ENCODE assay signal across 8 cellular contexts in genomic region chr6:52574709-52575489, GRCh38. TPM values are rescaled to one million over a fixed set of nuclear protein-coding genes. Genes with fewer than 3 reads are reported as not detected.
A peak's percentile ranks its signal among the peaks of the same experiment; 100 is the strongest.
DNase-seq lines count a peak whose midpoint lies in the region; ATAC-seq, FAIRE-seq and TF ChIP-seq lines count a peak whose summit lies in the region.

No MANE protein-coding gene starts in this region.

- H3K79me2 ChIP-seq in GM12878 (ENCODE audit: control insufficient read depth, insufficient read depth, low read length), result peaks cover 56% of the 10 kb centered on the region

- FAIRE-seq in GM12878 (lab: Jason Lieb, UNC), result no peak

- ATAC-seq in GM19035 (IDR thresholded peaks at IDR 0.05; ENCODE audit: unreplicated experiment) (peak; percentile 39), HG03095 (IDR thresholded peaks at IDR 0.05; ENCODE audit: unreplicated experiment) (peak; percentile 41), GM12878 (peak; percentile 66), memory B cell (ENCODE audit: low read depth) (peak; percentile 25)
- ATAC-seq in stimulated activated naive CD8-positive, alpha-beta T cell treated with anti-CD3 and anti-CD28 coated beads, Interleukin-15, Interleukin-2, amounts not matched to agents 100 U/mL and 50 U/mL, for 24 hours, result peak; percentile 44

- no peaks in the 10 kb centered on the region for H3K9me3 ChIP-seq in GM12878 (replicated peaks; ENCODE audit: control insufficient read depth, insufficient read depth, low read length)

- 0 out of 4 replicates have a peak, but pooled peaks of 1 of the 2 experiments have one; percentile 15 for TF ChIP-seq EP300 in GM12878 (IDR thresholded peaks at IDR 0.05; ENCODE audit: borderline replicate concordance in 1 of 2, control insufficient read depth in 1 of 2, low read depth in 2 of 2, low read length in 2 of 2)

- no peaks in the 10 kb centered on the region for H3K27me3 ChIP-seq in GM12878 (replicated peaks in 1 of 2; ENCODE audit: control insufficient read depth in 2 of 2, insufficient read depth in 2 of 2, low read length in 1 of 2)

- no peak for TF ChIP-seq CTCF in GM12878 (IDR thresholded peaks at IDR 0.05 in 2 of 3, conservative IDR thresholded peaks at IDR 0.05 in 1 of 3; ENCODE audit: control insufficient read depth in 2 of 3, extremely low read depth in 1 of 3, insufficient read depth in 1 of 3, low read depth in 3 of 3, low read length in 3 of 3)

- no peak for TF ChIP-seq RAD21 in GM12878 (IDR thresholded peaks at IDR 0.05; ENCODE audit: insufficient read depth, low read depth, low read length)

- peak overlapping the region; percentile 46 for H3K9ac ChIP-seq in GM12878 (ENCODE audit: control insufficient read depth, insufficient read depth, low read length)

- H3K9me3 Mint-ChIP-seq in memory B cell, result no peaks in the 10 kb centered on the region

- H3K27ac ChIP-seq in GM12878 (ENCODE audit: control insufficient read depth, insufficient read depth), result peak overlapping the region; percentile 56

- H3K4me1 Mint-ChIP-seq in memory B cell, result peaks cover 39% of the 10 kb centered on the region

- RAD21 ChIA-PET in GM12878 (lab: Charles Lee; ENCODE audit: unreplicated experiment), result interaction anchor here (0.7 to 2.7 kb wide), 12 partner anchors 22 to 290 kb away, joined by 3 to 21 read pairs (median 6); partner anchors contain the start of gene EFHC1

- WGBS in GM12878 (ENCODE audit: insufficient coverage, insufficient replicate concordance, low lambda C conversion rate, missing lambda C conversion rate), result 11% methylated on average over 13 of the region's 13 CpGs

- peak overlapping the region; percentile 88 for H3K4me3 Mint-ChIP-seq in memory B cell

- BruUV-seq in GM12878 (replicated peaks; lab: Mats Ljungman, UMichigan), result no TSS peak

- peak overlapping the region; percentile 89 for H3K27ac Mint-ChIP-seq in memory B cell

- intact Hi-C loops in GM12878 (cut with micrococcal nuclease; ENCODE audit: unreplicated experiment), result loop anchor here (1.0 kb wide), 1 partner anchor 88 kb away; no protein-coding TSS in a partner anchor

- H3K4me3 ChIP-seq in GM12878, result peak overlapping the region; percentile 76

- no peaks in the 10 kb centered on the region; a peak in 1 of 4 replicates for H3K36me3 ChIP-seq in GM12878 (ENCODE audit: control insufficient read depth in 2 of 2, insufficient read depth in 2 of 2, low read length in 1 of 2)

- DNase-seq in T-helper 1 cell (peak in 4 of 5 donors; percentile 40 to 81 (median 45)), GM12878 (ENCODE audit: low read depth, low spot score) (peak; percentile 36), memory B cell (ENCODE audit: low spot score in 2 of 2) (peak in 1 of 2 donors; percentile 27), NCI-H187 treated with DMSO at 0.1 percent for 48 hours (lab: John Stamatoyannopoulos, UW) (no peak), NCI-H748 treated with DMSO at 0.1 percent for 48 hours (lab: John Stamatoyannopoulos, UW) (no peak)
- DNase-seq in stimulated activated naive CD8-positive, alpha-beta T cell treated with anti-CD3 and anti-CD28 coated beads, Interleukin-15, Interleukin-2, amounts not matched to agents 100 U/mL and 50 U/mL, for 24 hours, result peak; percentile 49

- SMC1A ChIA-PET in GM12878 (lab: Charles Lee; ENCODE audit: uncharacterized antibody, unreplicated experiment), result interaction anchor here (0.6 to 3.6 kb wide), 26 partner anchors 8 to 291 kb away, joined by 3 to 21 read pairs (median 4); partner anchors contain the start of genes EFHC1 and TMEM14A

- peaks cover 2% of the 10 kb centered on the region for H3K36me3 Mint-ChIP-seq in memory B cell

- H3K27me3 Mint-ChIP-seq in memory B cell, result no peaks in the 10 kb centered on the region

- TF ChIP-seq POLR2A in GM12878 (IDR thresholded peaks at IDR 0.05; ENCODE audit: low read depth, low read length), result no peak

- in situ Hi-C loops in GM12878 (cut with MboI), result loop anchor here (5.0 to 10.0 kb wide), 2 partner anchors 158 to 290 kb away; partner anchors contain the start of gene MCM3

- POLR2A ChIA-PET in GM12878 (lab: Charles Lee), result interaction anchor here (0.6 to 1.9 kb wide), 5 partner anchors 20 to 157 kb away, joined by 3 to 8 read pairs (median 3); no protein-coding TSS in a partner anchor

- peak overlapping the region; percentile 61 for H2AFZ ChIP-seq in GM12878 (ENCODE audit: control insufficient read depth, low read depth, low read length)

- H3K4me1 ChIP-seq in GM12878 (ENCODE audit: control insufficient read depth, insufficient read depth, low read length), result peaks cover 30% of the 10 kb centered on the region

- CTCF ChIA-PET in GM12878 (lab: Yijun Ruan, JAX), result interaction anchor here (0.7 to 3.8 kb wide), 18 partner anchors 8 to 264 kb away, joined by 3 to 26 read pairs (median 4); partner anchors contain the start of gene EFHC1

- H3K4me2 ChIP-seq in GM12878 (ENCODE audit: control insufficient read depth, insufficient read depth), result peak overlapping the region; percentile 91

- no peaks in the 10 kb centered on the region for H4K20me1 ChIP-seq in GM12878 (ENCODE audit: control insufficient read depth, insufficient read depth)

TF ChIP-seq in GM12878, 131 proteins besides CTCF, POLR2A, EP300 and RAD21 (continues in another document):
- TF ChIP-seq CBX3 (IDR thresholded peaks at IDR 0.05; ENCODE audit: borderline replicate concordance, low read depth) (no peak), IKZF1 (conservative IDR thresholded peaks at IDR 0.05) (0 out of 2 replicates have a peak, but pooled peaks have one; percentile 22), MXI1 (IDR thresholded peaks at IDR 0.05; ENCODE audit: low read depth, low read length) (peak; percentile 68; the same call in 1 of the 2 replicates), NKRF (conservative IDR thresholded peaks at IDR 0.05) (0 out of 2 replicates have a peak, but pooled peaks have one; percentile 9), PAX5 (IDR thresholded peaks at IDR 0.05; ENCODE audit: borderline replicate concordance, low read depth, low read length) (0 out of 2 replicates have a peak, but pooled peaks have one; percentile 15), NBN (IDR thresholded peaks at IDR 0.05) (no peak), RUNX3 (IDR thresholded peaks at IDR 0.05; ENCODE audit: low read length) (peak; percentile 93), MAX (IDR thresholded peaks at IDR 0.05; ENCODE audit: low read depth, low read length) (0 out of 2 replicates have a peak, but pooled peaks have one; percentile 65)

RNA-seq across cellular contexts. Expression of gene TRAM2, which starts 2.0 kb away (rescaled TPM):
- total RNA-seq in GM12878 (2013; cell fraction: nucleolus; rRNA removed), result 9.5 and 10.9 TPM in 2 replicates
- total RNA-seq in GM12878 (2014; rRNA removed), result 10.9 and 11.0 TPM in 2 replicates
- 7.9 and 8.2 TPM in 2 replicates for total RNA-seq in GM12878 (2014; rRNA removed; fragmentation: Illumina TruSeq; extraction: Trizol)
- total RNA-seq in GM12878 (2021), result 12.5 and 13.2 TPM in 2 replicates
- polyA plus RNA-seq in GM12878 (2011; ENCODE audit: low read depth), result 4.4 TPM
- polyA plus RNA-seq in GM12878 (2011; rRNA removed), result 4.8 and 6.8 TPM in 2 replicates
- 6.9 and 7.2 TPM in 2 replicates for polyA plus RNA-seq in GM12878 (2011; cell fraction: cytosol; rRNA removed)
- polyA plus RNA-seq in GM12878 (2011; cell fraction: nucleus; rRNA removed), result 12.2 and 13.7 TPM in 2 replicates
- 5.6 and 6.1 TPM in 2 replicates for polyA plus RNA-seq in GM12878 (2012)
- polyA plus RNA-seq in GM12878 (2014; fragmentation: Illumina TruSeq; extraction: Trizol), result 12.4 and 13.9 TPM in 2 replicates
- polyA plus RNA-seq in GM12878 (2014; fragmentation: Nextera tagmentation; extraction: Ambion mirVana), result 1 to 10 TPM; 2.5 TPM
- 10.5 and 11.1 TPM in 2 replicates for polyA plus RNA-seq in GM12878 (2014; rRNA removed)
- polyA plus RNA-seq in GM12878 (2016; fragmentation: Nextera tagmentation; extraction: Ambion mirVana), result 10 to 100 TPM; 13.9 to 15.0 TPM
- 5.0 and 5.9 TPM in 2 replicates for polyA minus RNA-seq in GM12878 (2011; rRNA and poly(A)+ RNA removed)
- 1.9 and 3.6 TPM in 2 replicates for polyA minus RNA-seq in GM12878 (2011; cell fraction: cytosol; rRNA and poly(A)+ RNA removed)
- 3.1 and 5.9 TPM in 2 replicates for polyA minus RNA-seq in GM12878 (2011; cell fraction: nucleus; rRNA and poly(A)+ RNA removed)

Comparison
In these comparisons a context has a peak if more than half of its experiments do, and no peak if none do; other contexts are left out.
1. DNase-seq: peak in T-helper 1 cell (4 of 5), GM12878 (single experiment) and stimulated activated naive CD8-positive, alpha-beta T cell treated with anti-CD3 and anti-CD28 coated beads, Interleukin-15, Interleukin-2, amounts not matched to agents 100 U/mL and 50 U/mL, for 24 hours (single experiment); none in NCI-H187 treated with DMSO at 0.1 percent for 48 hours (single experiment) and NCI-H748 treated with DMSO at 0.1 percent for 48 hours (single experiment).
2. Peak in every context shown above with its lines, with median percentiles within 50 percentile points of each other: ATAC-seq.